23 cellular contexts compared by ENCODE assay signal in the genomic region with DNA sequence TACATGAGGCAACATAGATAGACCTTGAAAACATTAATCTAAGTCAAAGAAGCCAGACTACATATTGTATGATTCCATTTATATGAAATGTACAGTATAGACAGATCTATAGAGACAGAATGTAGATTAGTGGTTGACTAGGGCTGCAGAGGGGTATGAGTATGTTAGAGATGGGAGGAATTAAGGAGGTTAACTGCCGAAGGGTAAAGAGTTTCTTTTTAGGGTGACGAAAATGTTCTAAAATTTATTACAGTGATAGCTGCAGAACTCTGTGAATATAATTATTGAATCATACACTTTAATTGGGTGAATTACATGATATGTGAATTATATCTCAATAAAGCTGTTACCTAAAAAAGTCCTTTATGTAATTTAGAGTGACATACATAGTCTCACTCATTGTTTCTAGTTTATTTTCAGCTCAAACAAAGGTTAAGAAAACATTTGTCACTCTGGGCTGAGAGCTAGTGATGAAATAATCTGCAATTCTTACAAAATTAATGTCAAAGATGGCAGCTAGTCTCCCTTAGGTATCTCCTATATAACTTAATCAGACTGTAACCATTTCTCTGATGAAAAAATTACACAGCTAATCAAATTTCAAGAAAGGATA.
DNase-seq lines count a peak whose midpoint lies in the region; ATAC-seq and TF ChIP-seq lines count a peak whose summit lies in the region.
"Had no signal": no experiment of that assay in that cellular context is flagged by ENCODE, and none has a peak within 500 bp of the region (broad histone marks: within the 10 kb centered on the region; RNA-seq: fewer than 3 reads in every experiment).

No MANE protein-coding gene starts in this region.

- H3K4me1 Mint-ChIP-seq in neural progenitor cell: no peaks in the 10 kb centered on the region
- H3K4me1 Mint-ChIP-seq: activated CD4-positive, alpha-beta T cell treated with anti-CD3 and anti-CD28 coated beads for 36 hours; activated naive CD4-positive, alpha-beta T cell treated with anti-CD3 and anti-CD28 coated beads, Interleukin-2, amount 10 ng/mL, durations not matched to agents 7 days and 5 days had no signal

- H3K27ac ChIP-seq in IMR-90 (ENCODE audit: insufficient read depth, low read length) (no peak overlapping the region), neural progenitor cell (no peak overlapping the region)
- H3K27ac ChIP-seq: gastrocnemius medialis, pancreas, SJCRH30, thoracic aorta had no signal

- H3K27me3 ChIP-seq in IMR-90 (ENCODE audit: control insufficient read depth, insufficient read depth, low read length): no peaks in the 10 kb centered on the region
- no peaks in the 10 kb centered on the region for H3K27me3 ChIP-seq in neural progenitor cell
- H3K27me3 ChIP-seq: gastrocnemius medialis, pancreas, SJCRH30 had no signal

- H3K4me3 ChIP-seq in AG10803 (ENCODE audit: low read length) (no peak overlapping the region), IMR-90 (ENCODE audit: insufficient read depth, low read depth, low read length) (no peak overlapping the region), fibroblast of the aortic adventitia (ENCODE audit: low read depth, low read length) (no peak overlapping the region), neural progenitor cell (no peak overlapping the region)
- H3K4me3 ChIP-seq: gastrocnemius medialis, pancreas, SJCRH30, thoracic aorta had no signal

- DNase-seq in AG10803 (ENCODE audit: low read depth) (peak; percentile 33), IMR-90 (peak; percentile 2), amniotic epithelial cell (ENCODE audit: low read depth) (peak; percentile 19), fibroblast of the aortic adventitia (ENCODE audit: low read depth) (peak; percentile 72), T1000 (lab: John Stamatoyannopoulos, UW) (no peak), NCI-H1694 treated with DMSO at 0.1 percent for 48 hours (lab: John Stamatoyannopoulos, UW) (no peak), neural progenitor cell (ENCODE audit: low spot score) (no peak)
- DNase-seq: activated CD4-positive, alpha-beta T cell treated with anti-CD3 and anti-CD28 coated beads for 36 hours; activated naive CD4-positive, alpha-beta T cell treated with anti-CD3 and anti-CD28 coated beads, Interleukin-2, amount 10 ng/mL, durations not matched to agents 7 days and 5 days; effector CD4-positive, alpha-beta T cell; gastrocnemius medialis; GDM1; left ventricle myocardium superior; NCI-H1417 treated with DMSO at 0.1 percent for 48 hours; pancreas; SJCRH30; stimulated activated CD4-positive, alpha-beta T cell treated with anti-CD3 and anti-CD28 coated beads, Interleukin-4, amount 100 ng/mL, for 1 hour; T-helper 9 cell had no signal

- no peak overlapping the region for H3K4me3 Mint-ChIP-seq in neural progenitor cell
- H3K4me3 Mint-ChIP-seq: activated CD4-positive, alpha-beta T cell treated with anti-CD3 and anti-CD28 coated beads for 36 hours; activated naive CD4-positive, alpha-beta T cell treated with anti-CD3 and anti-CD28 coated beads, Interleukin-2, amount 10 ng/mL, durations not matched to agents 7 days and 5 days; B cell; brain; IgD-negative memory B cell had no signal

- H3K9me1 ChIP-seq in IMR-90 (ENCODE audit: insufficient read depth, low read length): no peaks in the 10 kb centered on the region

- H3K23ac ChIP-seq in IMR-90 (ENCODE audit: low read depth, low read length): no peak overlapping the region

- ATAC-seq in IMR-90 (ENCODE audit: low read depth): no peak
- ATAC-seq in GM18867 (IDR thresholded peaks at IDR 0.05; ENCODE audit: unreplicated experiment): no peak
- ATAC-seq: activated CD4-positive, alpha-beta T cell treated with anti-CD3 and anti-CD28 coated beads for 36 hours; gastrocnemius medialis; left ventricle myocardium superior; pancreas had no signal

- BruUV-seq in IMR-90 (replicated peaks; lab: Mats Ljungman, UMichigan): no TSS peak

- H3K4ac ChIP-seq in IMR-90 (ENCODE audit: low read depth, low read length): no peak overlapping the region

- in situ Hi-C loops in IMR-90 (cut with MboI; ENCODE audit: low sequenced_read_pairs): no loop called here

- H2BK20ac ChIP-seq in IMR-90 (ENCODE audit: low read depth, low read length): no peak overlapping the region

- TF ChIP-seq POLR2A in IMR-90 (IDR thresholded peaks at IDR 0.05; ENCODE audit: low read depth, low read length): no peak

- peaks cover 2% of the 10 kb centered on the region for H3K36me3 Mint-ChIP-seq in neural progenitor cell

- no peaks in the 10 kb centered on the region for H3K79me2 ChIP-seq in neural progenitor cell (ENCODE audit: low read depth)

- no peak overlapping the region for H4K91ac ChIP-seq in IMR-90 (ENCODE audit: insufficient read depth, low read depth, low read length)

- H3K27me3 Mint-ChIP-seq in neural progenitor cell (ENCODE audit: insufficient read depth, low read depth): no peaks in the 10 kb centered on the region
- H3K27me3 Mint-ChIP-seq: activated CD4-positive, alpha-beta T cell treated with anti-CD3 and anti-CD28 coated beads for 36 hours; activated naive CD4-positive, alpha-beta T cell treated with anti-CD3 and anti-CD28 coated beads, Interleukin-2, amount 10 ng/mL, durations not matched to agents 7 days and 5 days; B cell; brain; IgD-negative memory B cell had no signal

- H2BK15ac ChIP-seq in IMR-90 (ENCODE audit: low read depth, low read length): no peak overlapping the region

- TF ChIP-seq CTCF in AG10803 (conservative IDR thresholded peaks at IDR 0.05; ENCODE audit: low read length) (no peak), IMR-90 (conservative IDR thresholded peaks at IDR 0.05; ENCODE audit: low read depth, low read length) (no peak), fibroblast of the aortic adventitia (IDR thresholded peaks at IDR 0.05; ENCODE audit: insufficient read depth, low read length) (no peak), neural progenitor cell (IDR thresholded peaks at IDR 0.05) (no peak)

- H3K9me3 Mint-ChIP-seq in neural progenitor cell: no peaks in the 10 kb centered on the region
- H3K9me3 Mint-ChIP-seq: activated naive CD4-positive, alpha-beta T cell treated with anti-CD3 and anti-CD28 coated beads, Interleukin-2, amount 10 ng/mL, durations not matched to agents 7 days and 5 days; brain; IgD-negative memory B cell had no signal

- H3K18ac ChIP-seq in IMR-90 (ENCODE audit: low read depth, low read length): peak overlapping the region; percentile 29; the same call in 1 of the 2 replicates

- H3K9ac ChIP-seq in IMR-90 (ENCODE audit: low read depth, low read length) (no peak overlapping the region), neural progenitor cell (no peak overlapping the region)

- H3K9me3 ChIP-seq in IMR-90 (ENCODE audit: control insufficient read depth, insufficient read depth, low read length) (no peaks in the 10 kb centered on the region), neural progenitor cell (ENCODE audit: low read depth) (no peaks in the 10 kb centered on the region)
- H3K9me3 ChIP-seq: gastrocnemius medialis, SJCRH30, thoracic aorta had no signal

- CTCF ChIA-PET in IMR-90 (lab: Yijun Ruan, JAX): no interaction called here

- H3K4me1 ChIP-seq in IMR-90 (ENCODE audit: control insufficient read depth, insufficient read depth, low read length) (peaks cover 6% of the 10 kb centered on the region; the same call in 1 of the 2 replicates), neural progenitor cell (no peaks in the 10 kb centered on the region)
- H3K4me1 ChIP-seq: gastrocnemius medialis, pancreas, SJCRH30 had no signal

- H2BK5ac ChIP-seq in IMR-90 (ENCODE audit: low read depth, low read length, poor library complexity, severe bottlenecking): peak overlapping the region; percentile 36

- no peak for TF ChIP-seq RAD21 in IMR-90 (IDR thresholded peaks at IDR 0.05; ENCODE audit: low read length)

- no peaks in the 10 kb centered on the region for H3F3A ChIP-seq in neural progenitor cell (ENCODE audit: low read depth)

- WGBS in IMR-90 (ENCODE audit: extremely low coverage in 2 of 2, insufficient read length in 1 of 2), 2 experiments: 100% methylated on average over 1 of the region's 2 CpGs; no CpG with 5 or more reads in 1 of the 2 experiments

- H3K4me2 ChIP-seq in IMR-90 (ENCODE audit: low read depth, low read length) (no peak overlapping the region), neural progenitor cell (no peak overlapping the region)

- no peak overlapping the region for H3K14ac ChIP-seq in IMR-90 (replicated peaks; ENCODE audit: low read depth, low read length)

- no peaks in the 10 kb centered on the region for H4K20me1 ChIP-seq in IMR-90 (ENCODE audit: insufficient read depth, low read length)
- H4K20me1 ChIP-seq in neural progenitor cell (ENCODE audit: low read depth): no peaks in the 10 kb centered on the region

- no peak overlapping the region for H2AK9ac ChIP-seq in IMR-90 (replicated peaks; ENCODE audit: low read depth, low read length, poor library complexity)

- dilution Hi-C loops in IMR-90 (cut with HindIII; ENCODE audit: low sequenced_read_pairs, unreplicated experiment): no loop called here

- H3K56ac ChIP-seq in IMR-90 (ENCODE audit: extremely low read depth, insufficient read depth, low read length): no peak overlapping the region

- H2AFZ ChIP-seq in IMR-90 (replicated peaks; ENCODE audit: low read length, poor library complexity) (no peak overlapping the region), neural progenitor cell (replicated peaks) (no peak overlapping the region)

- 0 out of 4 replicates have a peak overlapping the region, but pooled peaks of 1 of the 2 experiments have one; percentile 22 for H4K8ac ChIP-seq in IMR-90 (ENCODE audit: low read depth in 2 of 2, low read length in 2 of 2)

- H2BK120ac ChIP-seq in IMR-90 (ENCODE audit: low read depth, low read length): no peak overlapping the region

- POLR2A ChIA-PET in IMR-90 (lab: Charles Lee; ENCODE audit: unreplicated experiment): no interaction called here

- H3K36me3 ChIP-seq in IMR-90 (ENCODE audit: control insufficient read depth, insufficient read depth, low read length) (peaks cover 6% of the 10 kb centered on the region), neural progenitor cell (no peaks in the 10 kb centered on the region)

- no peak overlapping the region for H2AK5ac ChIP-seq in IMR-90 (ENCODE audit: low read depth, low read length)

- no peak overlapping the region for H3K27ac Mint-ChIP-seq in neural progenitor cell
- H3K27ac Mint-ChIP-seq: activated CD4-positive, alpha-beta T cell treated with anti-CD3 and anti-CD28 coated beads for 36 hours; activated naive CD4-positive, alpha-beta T cell treated with anti-CD3 and anti-CD28 coated beads, Interleukin-2, amount 10 ng/mL, durations not matched to agents 7 days and 5 days; B cell had no signal

- intact Hi-C loops in IMR-90 (cut with micrococcal nuclease): loop anchor here (5.0 kb wide), 1 partner anchor 142 kb away; no protein-coding TSS in a partner anchor

- no peaks in the 10 kb centered on the region for H3K79me1 ChIP-seq in IMR-90 (ENCODE audit: low read depth in 1 of 2, low read length in 2 of 2)

- no peak overlapping the region for H4K5ac ChIP-seq in IMR-90 (ENCODE audit: low read depth, low read length)

TF ChIP-seq in IMR-90, 13 proteins besides CTCF, POLR2A, EP300 and RAD21:
- TF ChIP-seq SMC3 (IDR thresholded peaks at IDR 0.05; ENCODE audit: low read depth, low read length) (no peak), CEBPB (IDR thresholded peaks at IDR 0.05; ENCODE audit: low read depth, low read length) (peak; percentile 54), NFE2L2 (IDR thresholded peaks at IDR 0.05; ENCODE audit: low read depth, low read length) (no peak)

Comparison
In these comparisons a context has a peak if more than half of its experiments do, and no peak if none do; other contexts are left out.
1. DNase-seq: peak in AG10803 (single experiment), IMR-90 (single experiment), amniotic epithelial cell (single experiment) and fibroblast of the aortic adventitia (single experiment); none in T1000 (single experiment), NCI-H1694 treated with DMSO at 0.1 percent for 48 hours (single experiment) and neural progenitor cell (single experiment).